ENCODE assay signal across 10 cellular contexts in the genomic region with DNA sequence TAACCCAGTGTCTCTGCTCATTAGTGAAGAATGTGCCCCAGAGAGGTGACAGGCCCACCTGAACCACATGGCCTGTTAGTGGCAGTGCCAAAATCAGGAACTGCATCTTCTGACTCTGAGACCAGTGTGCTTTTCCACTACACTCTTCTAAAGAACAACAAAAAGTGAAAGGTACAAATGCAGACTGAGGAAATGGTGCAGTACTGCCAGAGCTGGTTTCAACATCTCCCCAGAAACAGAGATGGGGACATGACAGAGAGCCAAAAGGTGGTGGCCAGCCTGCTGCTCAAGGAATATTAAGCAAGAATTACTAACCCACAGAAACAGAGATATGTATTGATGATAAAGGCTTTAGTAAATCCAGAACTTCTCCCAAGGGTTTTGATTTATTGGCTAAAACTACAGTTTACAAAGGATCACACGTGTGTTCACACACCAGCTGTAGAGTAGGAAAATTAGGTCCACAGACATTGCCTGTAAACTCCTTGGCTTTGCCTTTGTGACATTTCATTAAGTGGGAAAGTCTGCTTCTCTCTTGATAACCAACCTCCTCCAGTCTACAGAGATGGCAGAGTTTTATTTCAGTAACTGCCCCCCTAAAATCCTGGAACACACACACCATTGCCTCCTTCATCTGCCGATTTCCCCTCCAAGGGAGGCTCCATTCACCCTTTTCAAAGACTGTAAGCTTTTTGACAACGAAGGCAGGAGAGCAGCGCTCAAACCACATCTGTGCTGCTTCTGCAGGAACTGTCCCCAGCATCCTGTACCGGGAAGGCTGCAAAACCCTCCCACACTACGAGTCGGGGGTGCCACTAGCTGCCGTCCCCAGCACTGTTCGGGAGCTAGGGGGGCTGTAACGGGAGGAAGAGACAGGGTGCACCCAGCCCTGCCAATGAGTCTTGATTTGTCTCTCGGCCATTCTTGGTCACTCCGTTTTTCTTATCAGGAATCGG. TPM values are rescaled to one million over a fixed set of nuclear protein-coding genes. Genes with fewer than 3 reads are reported as not detected.
DNase-seq lines count a peak whose midpoint lies in the region; ATAC-seq, FAIRE-seq and TF ChIP-seq lines count a peak whose summit lies in the region.
"Had no signal": no experiment of that assay in that cellular context is flagged by ENCODE, and none has a peak within 500 bp of the region (broad histone marks: within the 10 kb centered on the region; RNA-seq: fewer than 3 reads in every experiment).

No MANE protein-coding gene starts in this region.

- TF ChIP-seq POLR2A in K562 (conservative IDR thresholded peaks at IDR 0.05) = no peak

- H3K27ac ChIP-seq in BLaER1 = no peak overlapping the region
- no peak overlapping the region for H3K27ac ChIP-seq in K562 (ENCODE audit: extremely low read depth, low read depth, low read length)
- H3K27ac ChIP-seq: left lung had no signal

- peak overlapping the region; percentile 68 for H3K4me2 ChIP-seq in BLaER1
- no peak overlapping the region for H3K4me2 ChIP-seq in K562 (ENCODE audit: insufficient read depth, low read length)

- no peak overlapping the region for H2AFZ ChIP-seq in K562 (ENCODE audit: low read depth, low read length)

- H4K20me1 ChIP-seq in BLaER1 = no peaks in the 10 kb centered on the region
- H4K20me1 ChIP-seq in K562 (replicated peaks; ENCODE audit: control insufficient read depth, insufficient read depth, low read length) = 0 out of 2 replicates have a peak, but pooled peaks cover 3% of the 10 kb centered on the region

- H3K4me1 ChIP-seq in BLaER1 (peaks cover 56% of the 10 kb centered on the region), K562 (replicated peaks in 1 of 2; ENCODE audit: control insufficient read depth in 2 of 2, insufficient read depth in 2 of 2, low read length in 2 of 2) (peaks cover 5 to 13% of the 10 kb centered on the region in 2 experiments; a peak in 4 of 5 replicates), HAP-1 (no peaks in the 10 kb centered on the region)
- H3K4me1 ChIP-seq: left lung had no signal

- no peak for TF ChIP-seq CTCF in K562 (IDR thresholded peaks at IDR 0.05 in 2 of 3, conservative IDR thresholded peaks at IDR 0.05 in 1 of 3; ENCODE audit: insufficient read depth in 2 of 3, low read depth in 1 of 3, low read length in 3 of 3)

- peak; percentile 73 for ATAC-seq in GM19351 (IDR thresholded peaks at IDR 0.05; ENCODE audit: unreplicated experiment)
- peak; percentile 68 for ATAC-seq in HG03095 (IDR thresholded peaks at IDR 0.05; ENCODE audit: unreplicated experiment)
- no peak for ATAC-seq in K562
- ATAC-seq: left lung had no signal

- in situ Hi-C loops in K562 (cut with MboI) = loop anchor here (10.0 kb wide), 1 partner anchor 367 kb away; no protein-coding TSS in a partner anchor
- in situ Hi-C loops in HAP-1 (cut with MboI; ENCODE audit: low sequenced_read_pairs) = no loop called here

- TF ChIP-seq RAD21 in K562 (CRISPR knock-in tag; conservative IDR thresholded peaks at IDR 0.05 in 1 of 2, IDR thresholded peaks at IDR 0.05 in 1 of 2) = no peak

- H3K9me1 ChIP-seq in K562 (ENCODE audit: control insufficient read depth, insufficient read depth, low read length) = no peaks in the 10 kb centered on the region

- DNase-seq in K562 (ENCODE audit: extremely low read depth in 1 of 4, low spot score in 3 of 4) (no peak), NAMALWA (ENCODE audit: low spot score) (no peak), NCI-H146 (lab: John Stamatoyannopoulos, UW) (no peak), HAP-1 (ENCODE audit: low spot score in 2 of 2) (no peak)
- DNase-seq in stimulated activated naive CD4-positive, alpha-beta T cell treated with Interleukin-2 at 50 U/mL for 16 hours (lab: John Stamatoyannopoulos, UW) = no peak
- DNase-seq: SW 1271 had no signal

- no peak for FAIRE-seq in K562 (lab: Jason Lieb, UNC)

- CTCF ChIA-PET in K562 (lab: Yijun Ruan, JAX; ENCODE audit: low intra/inter-chr PET ratio) = no interaction called here

- no peaks in the 10 kb centered on the region for H3K79me2 ChIP-seq in K562 (ENCODE audit: control insufficient read depth, insufficient read depth, low read length)

- TF ChIP-seq EP300 in K562 (IDR thresholded peaks at IDR 0.05; ENCODE audit: low read length) = no peak

- no TSS peak for BruUV-seq in K562 (replicated peaks; lab: Mats Ljungman, UMichigan)

- H3K36me3 ChIP-seq in BLaER1 (no peaks in the 10 kb centered on the region), K562 (ENCODE audit: control insufficient read depth, insufficient read depth, low read length) (no peaks in the 10 kb centered on the region), HAP-1 (replicated peaks) (no peaks in the 10 kb centered on the region)
- H3K36me3 ChIP-seq: left lung had no signal

- POLR2A ChIA-PET in K562 (lab: Yijun Ruan, JAX) = no interaction called here

- 10% methylated on average over 13 of the region's 13 CpGs for WGBS in K562 (ENCODE audit: insufficient coverage, low coverage, missing lambda C conversion rate)

- H3K27me3 ChIP-seq in BLaER1 (no peaks in the 10 kb centered on the region; the same call in 1 of the 2 replicates), K562 (ENCODE audit: control insufficient read depth in 2 of 2, insufficient read depth in 2 of 2, low read length in 2 of 2) (peaks cover 5 to 34% of the 10 kb centered on the region in 2 experiments; a peak in 4 of 5 replicates), HAP-1 (ENCODE audit: low read depth) (no peaks in the 10 kb centered on the region)
- H3K27me3 ChIP-seq: left lung had no signal

- no peak overlapping the region for H3K9ac ChIP-seq in BLaER1
- no peak overlapping the region for H3K9ac ChIP-seq in K562 (ENCODE audit: insufficient read depth in 1 of 2, low read depth in 2 of 2, low read length in 2 of 2)

- H3K4me3 ChIP-seq in BLaER1 = no peak overlapping the region
- H3K4me3 ChIP-seq in K562 = no peak overlapping the region
- H3K4me3 ChIP-seq in HAP-1 = no peak overlapping the region
- H3K4me3 ChIP-seq: left lung had no signal

- H3K9me3 ChIP-seq in BLaER1 (no peaks in the 10 kb centered on the region), K562 (replicated peaks; ENCODE audit: control insufficient read depth, insufficient read depth, low read depth, low read length) (no peaks in the 10 kb centered on the region; the same call in 1 of the 2 replicates), HAP-1 (no peaks in the 10 kb centered on the region)
- H3K9me3 ChIP-seq: left lung had no signal

- intact Hi-C loops in K562 (cut with micrococcal nuclease) = loop anchor here (10.0 kb wide), 2 partner anchors 67 to 367 kb away; no protein-coding TSS in a partner anchor

TF ChIP-seq in K562, 482 proteins besides CTCF, POLR2A, EP300 and RAD21:
- TF ChIP-seq POLR2H (tag; IDR thresholded peaks at IDR 0.05; ENCODE audit: low read depth) (no peak), CEBPB (tag; IDR thresholded peaks at IDR 0.05) (peak; percentile 42)

RNA-seq across cellular contexts. Expression of gene GSDME, which starts 29.8 kb away (rescaled TPM):
- total RNA-seq in K562 (2011; cell fraction: chromatin; rRNA removed; ENCODE audit: low replicate concordance) = 5.0 and 5.6 TPM in 2 replicates
- 2.1 and 2.7 TPM in 2 replicates for total RNA-seq in K562 (2011; cell fraction: nucleolus; rRNA removed)
- 3.8 and 4.4 TPM in 2 replicates for total RNA-seq in K562 (2011; cell fraction: nucleoplasm; rRNA removed)
- total RNA-seq in K562 (2014; rRNA removed) = 1.2 and 1.3 TPM in 2 replicates
- total RNA-seq in K562 (2014; rRNA removed; fragmentation: Illumina TruSeq; extraction: Trizol) = 0.55 and 0.61 TPM in 2 replicates
- total RNA-seq in K562 (2015; rRNA removed; fragmentation: Illumina TruSeq; extraction: Trizol) = 0.45 and 0.62 TPM in 2 replicates
- total RNA-seq in K562 (2021) = 0.67 and 1.1 TPM in 2 replicates
- polyA plus RNA-seq in K562 (2011; rRNA removed) = 1.9 and 16.7 TPM in 2 replicates
- 0.70 and 11.1 TPM in 2 replicates for polyA plus RNA-seq in K562 (2011; cell fraction: cytosol; rRNA removed)
- 3.9 and 38.2 TPM in 2 replicates for polyA plus RNA-seq in K562 (2011; cell fraction: nucleus; rRNA removed)
- 3.9 and 12.2 TPM in 2 replicates for polyA plus RNA-seq in K562 (2012)
- 0.42 and 0.84 TPM in 2 replicates for polyA plus RNA-seq in K562 (2014; fragmentation: Illumina TruSeq; extraction: Trizol)
- polyA plus RNA-seq in K562 (2014; fragmentation: Nextera tagmentation; extraction: Ambion mirVana) = under 1 TPM; 0.37 to 0.43 TPM
- 1.3 and 2.1 TPM in 2 replicates for polyA plus RNA-seq in K562 (2014; rRNA removed)
- 2.2 and 24.2 TPM in 2 replicates for polyA minus RNA-seq in K562 (2011; rRNA and poly(A)+ RNA removed)
- 0.95 and 7.7 TPM in 2 replicates for polyA minus RNA-seq in K562 (2011; cell fraction: cytosol; rRNA and poly(A)+ RNA removed)
- 1.3 and 25.1 TPM in 2 replicates for polyA minus RNA-seq in K562 (2011; cell fraction: nucleus; rRNA and poly(A)+ RNA removed)
